Comparison of ENCODE assay signal across 16 cellular contexts in the genomic region with DNA sequence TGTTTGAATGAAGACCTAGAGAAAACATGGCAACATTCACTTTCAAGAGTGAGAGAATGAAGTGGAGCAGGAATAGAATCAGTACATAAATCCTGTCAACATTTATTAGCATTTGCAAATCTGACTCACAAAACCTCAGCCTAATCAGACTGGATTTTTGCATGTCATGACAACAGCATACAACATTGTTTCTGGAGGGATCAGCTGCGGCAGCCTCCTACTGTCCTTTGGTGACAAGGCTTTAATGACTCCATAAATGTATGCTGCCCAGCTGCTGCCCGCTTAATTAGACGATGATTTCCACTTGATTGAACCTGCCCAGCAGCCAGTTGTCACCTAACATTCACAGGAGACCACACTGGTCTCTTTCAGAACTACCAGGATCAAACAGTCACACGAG. TPM values are rescaled to one million over a fixed set of nuclear protein-coding genes. Genes with fewer than 3 reads are reported as not detected.
A peak's percentile ranks its signal among the peaks of the same experiment; 100 is the strongest.
DNase-seq lines count a peak whose midpoint lies in the region; ATAC-seq and TF ChIP-seq lines count a peak whose summit lies in the region.
"Had no signal": no experiment of that assay in that cellular context is flagged by ENCODE, and none has a peak within 500 bp of the region (broad histone marks: within the 10 kb centered on the region; RNA-seq: fewer than 3 reads in every experiment).

No MANE protein-coding gene starts in this region.

- peaks cover 27% of the 10 kb centered on the region for H4K20me1 ChIP-seq in PC-9 (ENCODE audit: insufficient read depth)

- no TSS peak for BruUV-seq in PC-9 (replicated peaks; lab: Mats Ljungman, UMichigan)

- H3K79me2 ChIP-seq in PC-9 (ENCODE audit: low read depth), result peaks cover 89% of the 10 kb centered on the region

- 0 out of 2 replicates have a peak, but pooled peaks cover 4% of the 10 kb centered on the region for H3F3A ChIP-seq in PC-9 (ENCODE audit: insufficient read depth, low read depth)

- TF ChIP-seq CTCF in AG10803 (conservative IDR thresholded peaks at IDR 0.05; ENCODE audit: low read length), result no peak
- no peak for TF ChIP-seq CTCF in PC-9 (conservative IDR thresholded peaks at IDR 0.05)
- TF ChIP-seq CTCF in foreskin keratinocyte (conservative IDR thresholded peaks at IDR 0.05), result no peak
- TF ChIP-seq CTCF in esophagus muscularis mucosa (IDR thresholded peaks at IDR 0.05), result no peak
- TF ChIP-seq CTCF in body of pancreas (IDR thresholded peaks at IDR 0.05), result no peak

- ATAC-seq in foreskin keratinocyte (peak; percentile 88), GM18511 (IDR thresholded peaks at IDR 0.05; ENCODE audit: unreplicated experiment) (no peak), body of pancreas (no peak)
- ATAC-seq: stimulated activated effector memory CD8-positive, alpha-beta T cell treated with anti-CD3 and anti-CD28 coated beads, Interleukin-12 subunit alpha, Interleukin-12 subunit beta, amount 100 ng/mL, for 72 hours had no signal

- CTCF ChIA-PET in PC-9 (lab: Charles Lee), result no interaction called here

- H3K4me1 ChIP-seq in PC-9 (replicated peaks; ENCODE audit: insufficient read depth) (no peaks in the 10 kb centered on the region), foreskin keratinocyte (peaks cover 8% of the 10 kb centered on the region), esophagus muscularis mucosa (no peaks in the 10 kb centered on the region), body of pancreas (no peaks in the 10 kb centered on the region)

- DNase-seq in AG10803 (ENCODE audit: low read depth) (peak; percentile 53), HCEC 1CT (peak; percentile 32), PC-9 (no peak), foreskin keratinocyte (peak; percentile 45 to 68), esophagus muscularis mucosa (ENCODE audit: extremely low spot score) (no peak), body of pancreas (no peak)
- DNase-seq in activated T-cell treated with anti-CD3 and anti-CD28 coated beads, Interleukin-2, amount 50 U/mL, for 1 hour, result no peak
- DNase-seq: activated CD4-positive, alpha-beta T cell treated with anti-CD3 and anti-CD28 coated beads, Interleukin-2, amount 50 U/mL, for 48 hours; activated effector memory CD4-positive, alpha-beta T cell treated with anti-CD3 and anti-CD28 coated beads, Interleukin-2, amount 50 U/mL, for 16 hours; GF-D8; RPMI8226; stimulated activated CD4-positive, alpha-beta T cell treated with anti-CD3 and anti-CD28 coated beads, Interleukin-2, amount 100 ng/mL, for 24 hours; T1000 had no signal

- H3K4me3 ChIP-seq in AG10803 (ENCODE audit: low read length) (no peak overlapping the region), PC-9 (no peak overlapping the region), esophagus muscularis mucosa (no peak overlapping the region), body of pancreas (no peak overlapping the region)

- no peaks in the 10 kb centered on the region for H3K27me3 ChIP-seq in PC-9 (ENCODE audit: insufficient read depth, low read depth)
- H3K27me3 ChIP-seq in foreskin keratinocyte, result no peaks in the 10 kb centered on the region
- H3K27me3 ChIP-seq in esophagus muscularis mucosa, result no peaks in the 10 kb centered on the region
- H3K27me3 ChIP-seq in body of pancreas, result no peaks in the 10 kb centered on the region

- intact Hi-C loops in PC-9 (cut with micrococcal nuclease; ENCODE audit: unreplicated experiment), result no loop called here
- intact Hi-C loops in esophagus muscularis mucosa (cut with DNase I), result no loop called here
- intact Hi-C loops in body of pancreas (cut with DNase I), result no loop called here

- TF ChIP-seq EP300 in esophagus muscularis mucosa (IDR thresholded peaks at IDR 0.05), result no peak

- no peak overlapping the region for H2AFZ ChIP-seq in PC-9

- POLR2A ChIA-PET in PC-9 (lab: Charles Lee; ENCODE audit: unreplicated experiment), result interaction anchor here (0.6 to 0.8 kb wide), 2 partner anchors 21 to 222 kb away, joined by 3 to 4 read pairs; no protein-coding TSS in a partner anchor

- H3K27ac ChIP-seq in PC-9, result 0 out of 2 replicates have a peak overlapping the region, but pooled peaks have one; percentile 16
- H3K27ac ChIP-seq in foreskin keratinocyte, result no peak overlapping the region
- no peak overlapping the region for H3K27ac ChIP-seq in esophagus muscularis mucosa (replicated peaks in 1 of 4)
- H3K27ac ChIP-seq in body of pancreas, result no peak overlapping the region

- H3K9me3 ChIP-seq in PC-9 (ENCODE audit: insufficient read depth, low read depth) (no peaks in the 10 kb centered on the region), esophagus muscularis mucosa (no peaks in the 10 kb centered on the region), body of pancreas (no peaks in the 10 kb centered on the region)

- WGBS in esophagus muscularis mucosa, result 77% methylated on average over 4 of the region's 4 CpGs
- WGBS in body of pancreas, 2 donors, result 84 to 87% methylated on average over 4 of the region's 4 CpGs

- no peak for TF ChIP-seq POLR2A in esophagus muscularis mucosa (IDR thresholded peaks at IDR 0.05; ENCODE audit: low read depth)
- no peak for TF ChIP-seq POLR2A in body of pancreas (IDR thresholded peaks at IDR 0.05)

- H3K9me2 ChIP-seq in PC-9 (ENCODE audit: insufficient read depth), result no peaks in the 10 kb centered on the region

- no peak overlapping the region for H3K4me2 ChIP-seq in PC-9

- H3K36me3 ChIP-seq in PC-9 (ENCODE audit: low read depth), result peaks cover 18% of the 10 kb centered on the region; the same call in 1 of the 2 replicates
- peaks cover 0 to 25% (median 4%) of the 10 kb centered on the region in 4 donors for H3K36me3 ChIP-seq in esophagus muscularis mucosa
- peaks cover 0 to 2% of the 10 kb centered on the region in 2 donors for H3K36me3 ChIP-seq in body of pancreas (replicated peaks in 1 of 2; ENCODE audit: insufficient read depth in 1 of 2, low read depth in 2 of 2)

RNA-seq across cellular contexts. Expression of a gene that starts 9.4 kb away (rescaled TPM):
- total RNA-seq in PC-9 (2021), result 77.0 and 100 TPM in 2 replicates
- 36.3 and 49.3 TPM in 2 replicates for total RNA-seq in foreskin keratinocyte
- polyA plus RNA-seq in foreskin keratinocyte, result 52.7 and 71.7 TPM in 2 replicates
- 10 to 100 TPM; 17.0 to 56.4 (median 45.9) TPM for total RNA-seq in esophagus muscularis mucosa
- 10 to 100 TPM; 30.7 to 72.1 TPM for total RNA-seq in body of pancreas

RNA-seq across cellular contexts. Expression of a gene that starts 53.5 kb away (rescaled TPM):
- total RNA-seq in PC-9 (2021) (3.5 and 3.7 TPM in 2 replicates), foreskin keratinocyte (0.53 and 0.54 TPM in 2 replicates), esophagus muscularis mucosa (under 1 TPM; 0.13 to 0.83 (median 0.35) TPM), body of pancreas (under 1 TPM in 1 of 2 donors, not detected in 1; 0.52 TPM)
- polyA plus RNA-seq in foreskin keratinocyte, result 0.46 and 0.57 TPM in 2 replicates
- polyA plus RNA-seq: BJ had no signal

Comparison
In these comparisons a context has a peak if more than half of its experiments do, and no peak if none do; other contexts are left out.
1. DNase-seq: peak in AG10803 (single experiment), HCEC 1CT (single experiment) and foreskin keratinocyte (2 of 2); none in PC-9 (0 of 2), esophagus muscularis mucosa (single experiment), activated T-cell treated with anti-CD3 and anti-CD28 coated beads, Interleukin-2, amount 50 U/mL, for 1 hour (single experiment) and body of pancreas (0 of 4).